20 cellular contexts compared by ENCODE assay signal in the genomic region with DNA sequence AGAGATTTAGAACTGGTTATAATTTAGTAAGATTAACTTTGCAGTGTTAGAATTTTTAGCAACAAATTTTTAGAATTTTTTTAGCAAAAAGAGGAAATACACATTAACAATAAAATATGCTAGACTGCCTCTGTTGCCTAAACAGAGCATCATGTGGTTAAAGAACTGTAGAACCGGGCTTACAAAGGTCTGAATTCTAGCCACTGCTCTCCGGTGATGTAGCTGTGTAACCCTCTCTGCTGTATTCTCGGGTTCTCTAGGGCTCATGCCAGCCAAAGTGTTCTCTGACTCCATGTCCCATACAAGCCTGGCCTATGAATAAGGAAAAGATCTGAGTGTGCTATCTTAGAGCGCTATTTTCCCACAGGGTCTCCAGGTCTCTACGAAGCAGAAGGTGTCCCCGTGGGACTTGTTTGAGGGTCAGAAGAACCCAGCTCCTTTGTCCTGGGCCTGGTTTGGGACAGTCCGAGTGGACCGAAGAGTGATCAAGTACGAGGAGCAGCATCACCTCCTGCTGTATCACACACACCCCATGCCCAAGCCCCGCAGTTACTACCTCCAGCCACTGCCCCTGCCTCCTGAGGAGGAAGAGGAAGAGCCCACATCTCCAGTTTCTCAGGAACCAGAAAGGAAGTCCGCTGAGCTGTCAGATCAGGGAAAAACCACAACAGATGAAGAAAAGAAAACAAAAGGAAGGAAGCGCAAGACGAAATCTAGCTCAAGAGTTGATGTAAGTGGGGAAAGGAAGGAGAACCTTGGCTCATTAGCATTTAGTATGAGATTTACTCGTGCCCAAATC. TPM values are rescaled to one million over a fixed set of nuclear protein-coding genes. Genes with fewer than 3 reads are reported as not detected.
DNase-seq lines count a peak whose midpoint lies in the region; ATAC-seq, FAIRE-seq and TF ChIP-seq lines count a peak whose summit lies in the region.
"Had no signal": no experiment of that assay in that cellular context is flagged by ENCODE, and none has a peak within 500 bp of the region (broad histone marks: within the 10 kb centered on the region; RNA-seq: fewer than 3 reads in every experiment).

No MANE protein-coding gene starts in this region.

- H3K4me1 Mint-ChIP-seq in dendritic cell treated with granulocyte-macrophage colony-stimulating factor and Interleukin-4, amounts not matched to agents 40 ng/mL and 50 ng/mL, for 4 days (ENCODE audit: low read depth), result peaks cover 53% of the 10 kb centered on the region
- H3K4me1 Mint-ChIP-seq in immature natural killer cell, result peaks cover 9 to 15% of the 10 kb centered on the region in 2 donors
- H3K4me1 Mint-ChIP-seq: activated T-helper 17 cell treated with anti-CD3 and anti-CD28 coated beads, Interleukin-2, amount 50 U/mL, for 72 hours had no signal

- H3K27me3 Mint-ChIP-seq in dendritic cell treated with granulocyte-macrophage colony-stimulating factor and Interleukin-4, amounts not matched to agents 40 ng/mL and 50 ng/mL, for 4 days, result no peaks in the 10 kb centered on the region
- no peaks in the 10 kb centered on the region for H3K27me3 Mint-ChIP-seq in immature natural killer cell (ENCODE audit: low read depth in 3 of 3)

- H3K79me2 ChIP-seq in HepG2 (ENCODE audit: insufficient read depth, low read length), result no peaks in the 10 kb centered on the region

- POLR2A ChIA-PET in HepG2 (lab: Yijun Ruan, JAX), result no interaction called here

- TF ChIP-seq CTCF in right lobe of liver (IDR thresholded peaks at IDR 0.05) (no peak), HepG2 (CRISPR knock-in tag; IDR thresholded peaks at IDR 0.05) (no peak)

- in situ Hi-C loops in HepG2 (cut with HindIII; ENCODE audit: extremely low pct_ligation_motif_present, low pct_unique_long_range_greater_than_20kb) (no loop called here), KBM-7 (cut with MboI; ENCODE audit: low pct_unique_long_range_greater_than_20kb, low sequenced_read_pairs) (no loop called here)

- no TSS peak for BruUV-seq in HepG2 (replicated peaks; lab: Mats Ljungman, UMichigan)

- H3K27ac Mint-ChIP-seq in dendritic cell treated with granulocyte-macrophage colony-stimulating factor and Interleukin-4, amounts not matched to agents 40 ng/mL and 50 ng/mL, for 4 days, result peak overlapping the region; percentile 81
- H3K27ac Mint-ChIP-seq in immature natural killer cell, result no peak overlapping the region
- H3K27ac Mint-ChIP-seq: activated T-helper 17 cell treated with anti-CD3 and anti-CD28 coated beads, Interleukin-2, amount 50 U/mL, for 72 hours had no signal

- H3K36me3 ChIP-seq in right lobe of liver (no peaks in the 10 kb centered on the region), HepG2 (replicated peaks in 1 of 2; ENCODE audit: control insufficient read depth in 1 of 2, insufficient read depth in 2 of 2, low read length in 2 of 2) (no peaks in the 10 kb centered on the region), aorta (ENCODE audit: control insufficient read depth in 1 of 2, insufficient read depth in 2 of 2, low read length in 1 of 2) (no peaks in the 10 kb centered on the region)
- H3K36me3 ChIP-seq: adrenal gland, vagina had no signal

- H3K4me1 ChIP-seq in right lobe of liver (no peaks in the 10 kb centered on the region), HepG2 (ENCODE audit: insufficient read depth, low read length) (no peaks in the 10 kb centered on the region), aorta (ENCODE audit: control insufficient read depth in 1 of 2, insufficient read depth in 2 of 2, low read length in 2 of 2) (no peaks in the 10 kb centered on the region)
- H3K4me1 ChIP-seq: psoas muscle, vagina had no signal

- no peaks in the 10 kb centered on the region for H3K9me3 ChIP-seq in right lobe of liver
- H3K9me3 ChIP-seq in HepG2 (ENCODE audit: low read length), result no peaks in the 10 kb centered on the region
- H3K9me3 ChIP-seq in aorta (ENCODE audit: control insufficient read depth, low read length), result no peaks in the 10 kb centered on the region
- H3K9me3 ChIP-seq: adrenal gland, psoas muscle, vagina had no signal

- H3K27ac ChIP-seq in right lobe of liver (no peak overlapping the region), HepG2 (ENCODE audit: extremely low read length, insufficient read depth, low read length) (no peak overlapping the region), aorta (ENCODE audit: low read depth in 1 of 2, low read length in 2 of 2) (no peak overlapping the region)
- H3K27ac ChIP-seq: GM23248, psoas muscle, vagina had no signal

- H3K27me3 ChIP-seq in right lobe of liver (no peaks in the 10 kb centered on the region), HepG2 (ENCODE audit: control insufficient read depth in 1 of 2, insufficient read depth in 2 of 2, low read length in 2 of 2) (no peaks in the 10 kb centered on the region), aorta (ENCODE audit: control insufficient read depth in 1 of 2, insufficient read depth in 2 of 2, low read length in 1 of 2) (no peaks in the 10 kb centered on the region)
- H3K27me3 ChIP-seq: adrenal gland, vagina had no signal

- no peak for TF ChIP-seq RAD21 in HepG2 (CRISPR knock-in tag; IDR thresholded peaks at IDR 0.05)

- no peaks in the 10 kb centered on the region for H4K20me1 ChIP-seq in HepG2 (ENCODE audit: insufficient read depth, low read length)

- TF ChIP-seq POLR2A in right lobe of liver (IDR thresholded peaks at IDR 0.05), result no peak
- no peak for TF ChIP-seq POLR2A in HepG2 (IDR thresholded peaks at IDR 0.05; ENCODE audit: insufficient read depth in 1 of 2, low read depth in 2 of 2, low read length in 2 of 2)

- CTCF ChIA-PET in HepG2 (lab: Yijun Ruan, JAX; ENCODE audit: low intra/inter-chr PET ratio, low total read pairs), result no interaction called here

- intact Hi-C loops in right lobe of liver (cut with DNase I), result no loop called here
- intact Hi-C loops in HepG2 (cut with micrococcal nuclease; ENCODE audit: unreplicated experiment), result no loop called here
- intact Hi-C loops in dendritic cell treated with granulocyte-macrophage colony-stimulating factor and Interleukin-4, amounts not matched to agents 40 ng/mL and 50 ng/mL, for 4 days (cut with micrococcal nuclease), result no loop called here
- intact Hi-C loops in aorta (cut with DNase I), result no loop called here

- no peak for FAIRE-seq in HepG2 (lab: Jason Lieb, UNC)
- FAIRE-seq: endometrium had no signal

- WGBS in right lobe of liver (ENCODE audit: insufficient coverage, low coverage, low lambda C conversion rate, missing lambda C conversion rate), result 72% methylated on average over 9 of the region's 14 CpGs
- 55% methylated on average over 13 of the region's 14 CpGs for WGBS in HepG2 (ENCODE audit: low lambda C conversion rate)
- WGBS in aorta, 2 donors, result 90% methylated on average over 14 of the region's 14 CpGs

- DNase-seq in right lobe of liver (peak in 1 of 3 donors; percentile 50), HepG2 (ENCODE audit: low spot score) (no peak), KBM-7 (peak; percentile 68), aorta (peak in 1 of 2 donors; percentile 44), NCI-H1048 (lab: John Stamatoyannopoulos, UW) (no peak), immature natural killer cell (no peak)
- DNase-seq: activated CD8-positive, alpha-beta memory T cell treated with anti-CD3 and anti-CD28 coated beads for 24 hours; Calu3; foreskin fibroblast; GM23248; left cardiac atrium; psoas muscle; stimulated activated CD4-positive, alpha-beta T cell treated with anti-CD3 and anti-CD28 coated beads, Interleukin-12 subunit alpha, Interleukin-12 subunit beta, amount 100 ng/mL, for 4 hours had no signal

- TF ChIP-seq EP300 in HepG2 (IDR thresholded peaks at IDR 0.05; ENCODE audit: low read depth in 2 of 2, low read length in 2 of 2) (no peak), HepG2 (CRISPR knock-in tag; IDR thresholded peaks at IDR 0.05; ENCODE audit: borderline replicate concordance) (no peak)

- peaks cover under 1% of the 10 kb centered on the region for H3K9me3 Mint-ChIP-seq in dendritic cell treated with granulocyte-macrophage colony-stimulating factor and Interleukin-4, amounts not matched to agents 40 ng/mL and 50 ng/mL, for 4 days
- peaks cover 0 to 2% (median 0%) of the 10 kb centered on the region in 6 donors for H3K9me3 Mint-ChIP-seq in immature natural killer cell
- H3K9me3 Mint-ChIP-seq: activated T-helper 17 cell treated with anti-CD3 and anti-CD28 coated beads, Interleukin-2, amount 50 U/mL, for 72 hours had no signal

- no peaks in the 10 kb centered on the region for H3K36me3 Mint-ChIP-seq in dendritic cell treated with granulocyte-macrophage colony-stimulating factor and Interleukin-4, amounts not matched to agents 40 ng/mL and 50 ng/mL, for 4 days (ENCODE audit: low read depth)
- no peaks in the 10 kb centered on the region for H3K36me3 Mint-ChIP-seq in immature natural killer cell

- no peak overlapping the region for H3K4me2 ChIP-seq in HepG2 (ENCODE audit: low read depth, low read length)

- ATAC-seq in right lobe of liver (peak; percentile 19 to 28 (median 23)), HepG2 (no peak), aorta (ENCODE audit: low FRiP score) (peak; percentile 46), HG03097 (IDR thresholded peaks at IDR 0.05; ENCODE audit: low FRiP score, unreplicated experiment) (no peak)
- ATAC-seq: activated T-helper 17 cell treated with anti-CD3 and anti-CD28 coated beads, Interleukin-2, amount 50 U/mL, for 72 hours; left cardiac atrium; psoas muscle had no signal

- peak overlapping the region; percentile 56 for H3K4me3 Mint-ChIP-seq in dendritic cell treated with granulocyte-macrophage colony-stimulating factor and Interleukin-4, amounts not matched to agents 40 ng/mL and 50 ng/mL, for 4 days
- no peak overlapping the region for H3K4me3 Mint-ChIP-seq in immature natural killer cell
- H3K4me3 Mint-ChIP-seq: activated T-helper 17 cell treated with anti-CD3 and anti-CD28 coated beads, Interleukin-2, amount 50 U/mL, for 72 hours had no signal

- H2AFZ ChIP-seq in HepG2 (ENCODE audit: low read length), result no peak overlapping the region
- H2AFZ ChIP-seq: GM23248 had no signal

- no peak overlapping the region for H3K9ac ChIP-seq in HepG2 (ENCODE audit: insufficient read depth, low read depth, low read length)
- H3K9ac ChIP-seq: GM23248 had no signal

- H3K4me3 ChIP-seq in right lobe of liver (no peak overlapping the region), HepG2 (replicated peaks in 1 of 3; ENCODE audit: insufficient read depth in 1 of 3, low read depth in 2 of 3, low read length in 3 of 3) (no peak overlapping the region), aorta (ENCODE audit: low read length in 2 of 2) (no peak overlapping the region)
- H3K4me3 ChIP-seq: adrenal gland, GM23248, psoas muscle, vagina had no signal

RNA-seq across cellular contexts. Expression of gene P2RY12, which starts 3.1 kb away (rescaled TPM):
- total RNA-seq in right lobe of liver (1 to 10 TPM in 5 of 6 experiments, under 1 TPM in 1; 0.42 to 1.8 (median 1.2) TPM), HepG2 (2016; rRNA removed; fragmentation: Illumina TruSeq; extraction: Trizol) (not detected in 2 replicates), aorta (1 to 10 TPM; 1.9 to 3.6 TPM)
- not detected in 2 replicates for total RNA-seq in HepG2 (2016; cell fraction: cytosol; rRNA removed; fragmentation: Illumina TruSeq; extraction: Trizol; ENCODE audit: low read depth)
- total RNA-seq in HepG2 (2016; cell fraction: insoluble cytoplasmic fraction; rRNA removed; fragmentation: Illumina TruSeq; extraction: Trizol), result not detected in 2 replicates
- not detected in 2 replicates for total RNA-seq in HepG2 (2016; cell fraction: membrane; rRNA removed; fragmentation: Illumina TruSeq; extraction: Trizol)
- total RNA-seq in HepG2 (2016; cell fraction: nucleus; rRNA removed; fragmentation: Illumina TruSeq; extraction: Trizol), result not detected in 2 replicates
- polyA plus RNA-seq in HepG2 (2011; rRNA removed) (not detected in 2 replicates), aorta (1 to 10 TPM in 1 of 2 donors, under 1 TPM in 1; 0.87 to 5.1 TPM), immature natural killer cell (under 1 TPM in 2 of 3 donors, not detected in 1; 0.17 to 0.32 TPM)
- polyA plus RNA-seq in HepG2 (2011; cell fraction: cytosol; rRNA removed), result not detected in 2 replicates
- polyA plus RNA-seq in HepG2 (2011; cell fraction: nucleus; rRNA removed), result not detected in 2 replicates
- polyA plus RNA-seq in HepG2 (2012), result not detected in 2 replicates
- polyA plus RNA-seq in HepG2 (2016; cell fraction: cytosol; fragmentation: Illumina TruSeq; extraction: Trizol; ENCODE audit: low read depth), result not detected in 2 replicates
- not detected in 2 replicates for polyA plus RNA-seq in HepG2 (2016; cell fraction: insoluble cytoplasmic fraction; fragmentation: Illumina TruSeq; extraction: Trizol; ENCODE audit: low read depth)
- polyA plus RNA-seq in HepG2 (2016; cell fraction: membrane; fragmentation: Illumina TruSeq; extraction: Trizol; ENCODE audit: low read depth), result not detected in 2 replicates
- polyA plus RNA-seq in HepG2 (2016; cell fraction: nucleus; fragmentation: Illumina TruSeq; extraction: Trizol; ENCODE audit: insufficient read depth, low read depth), result not detected in 2 replicates
- polyA minus RNA-seq in HepG2 (2011; rRNA and poly(A)+ RNA removed; ENCODE audit: low replicate concordance), result not detected in 2 replicates
- not detected in 2 replicates for polyA minus RNA-seq in HepG2 (2011; cell fraction: cytosol; rRNA and poly(A)+ RNA removed)
- polyA minus RNA-seq in HepG2 (2011; cell fraction: nucleus; rRNA and poly(A)+ RNA removed), result not detected in 2 replicates
- total RNA-seq: activated T-helper 17 cell treated with anti-CD3 and anti-CD28 coated beads, Interleukin-2, amount 50 U/mL, for 72 hours; Calu3; GM23248; SK-MEL-5 had no signal
- polyA plus RNA-seq: GM23248 had no signal

RNA-seq across cellular contexts. Expression of gene P2RY13, which starts 58.3 kb away (rescaled TPM):
- total RNA-seq in right lobe of liver (1 to 10 TPM in 5 of 6 experiments, under 1 TPM in 1; 0.95 to 4.8 (median 1.9) TPM), HepG2 (2016; rRNA removed; fragmentation: Illumina TruSeq; extraction: Trizol) (not detected in 2 replicates), aorta (1 to 10 TPM; 2.6 to 2.7 TPM)
- total RNA-seq in HepG2 (2016; cell fraction: cytosol; rRNA removed; fragmentation: Illumina TruSeq; extraction: Trizol; ENCODE audit: low read depth), result not detected in 2 replicates
- total RNA-seq in HepG2 (2016; cell fraction: insoluble cytoplasmic fraction; rRNA removed; fragmentation: Illumina TruSeq; extraction: Trizol), result not detected in 2 replicates
- not detected in 2 replicates for total RNA-seq in HepG2 (2016; cell fraction: membrane; rRNA removed; fragmentation: Illumina TruSeq; extraction: Trizol)
- total RNA-seq in HepG2 (2016; cell fraction: nucleus; rRNA removed; fragmentation: Illumina TruSeq; extraction: Trizol), result not detected in 2 replicates
- polyA plus RNA-seq in HepG2 (2011; rRNA removed) (not detected in 2 replicates), aorta (1 to 10 TPM in 1 of 2 donors, under 1 TPM in 1; 0.51 to 3.3 TPM), immature natural killer cell (under 1 TPM in 2 of 3 donors, not detected in 1; 0.18 to 0.50 TPM)
- not detected in 2 replicates for polyA plus RNA-seq in HepG2 (2011; cell fraction: cytosol; rRNA removed)
- not detected in 2 replicates for polyA plus RNA-seq in HepG2 (2011; cell fraction: nucleus; rRNA removed)
- polyA plus RNA-seq in HepG2 (2012), result not detected in 2 replicates
- polyA plus RNA-seq in HepG2 (2016; cell fraction: cytosol; fragmentation: Illumina TruSeq; extraction: Trizol; ENCODE audit: low read depth), result not detected in 2 replicates
- not detected in 2 replicates for polyA plus RNA-seq in HepG2 (2016; cell fraction: insoluble cytoplasmic fraction; fragmentation: Illumina TruSeq; extraction: Trizol; ENCODE audit: low read depth)
- polyA plus RNA-seq in HepG2 (2016; cell fraction: membrane; fragmentation: Illumina TruSeq; extraction: Trizol; ENCODE audit: low read depth), result not detected in 2 replicates
- polyA plus RNA-seq in HepG2 (2016; cell fraction: nucleus; fragmentation: Illumina TruSeq; extraction: Trizol; ENCODE audit: insufficient read depth, low read depth), result not detected in 2 replicates
- polyA minus RNA-seq in HepG2 (2011; rRNA and poly(A)+ RNA removed; ENCODE audit: low replicate concordance), result not detected in 2 replicates
- not detected in 2 replicates for polyA minus RNA-seq in HepG2 (2011; cell fraction: cytosol; rRNA and poly(A)+ RNA removed)
- polyA minus RNA-seq in HepG2 (2011; cell fraction: nucleus; rRNA and poly(A)+ RNA removed), result not detected in 2 replicates
- total RNA-seq: activated T-helper 17 cell treated with anti-CD3 and anti-CD28 coated beads, Interleukin-2, amount 50 U/mL, for 72 hours; Calu3; GM23248; SK-MEL-5 had no signal
- polyA plus RNA-seq: GM23248 had no signal

Comparison
In these comparisons a context has a peak if more than half of its experiments do, and no peak if none do; other contexts are left out.
1. ATAC-seq: peak in right lobe of liver (4 of 4) and aorta (single experiment); none in HepG2 (single experiment) and HG03097 (single experiment).